In the genomic region with DNA sequence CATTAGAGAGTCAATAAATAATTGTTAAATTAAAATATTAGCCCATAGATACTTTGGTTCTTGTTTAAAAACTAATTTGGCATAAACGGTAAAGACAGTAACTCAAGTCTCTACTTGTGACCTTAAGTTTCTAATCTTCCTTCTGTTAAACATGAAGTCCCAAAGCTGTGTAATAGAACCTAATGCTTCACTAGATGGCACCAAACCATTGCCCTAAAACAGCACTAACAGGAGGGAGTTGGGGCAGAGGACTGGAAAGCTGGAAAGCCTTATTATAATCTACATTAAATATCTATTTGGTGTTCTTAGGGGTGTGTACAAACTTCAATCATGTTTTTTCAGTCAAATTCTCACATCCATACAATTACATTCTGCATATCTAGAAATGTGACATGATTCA, we compare ENCODE assay signal across 8 cellular contexts.
A peak's percentile ranks its signal among the peaks of the same experiment; 100 is the strongest.
DNase-seq lines count a peak whose midpoint lies in the region; ATAC-seq and TF ChIP-seq lines count a peak whose summit lies in the region.

No MANE protein-coding gene starts in this region.

- no peak overlapping the region for H3K9ac ChIP-seq in adipocyte (ENCODE audit: low read length)

- H3K36me3 ChIP-seq in adipocyte (ENCODE audit: control insufficient read depth, insufficient read depth, low read length, severe bottlenecking) (no peaks in the 10 kb centered on the region), left lung (no peaks in the 10 kb centered on the region), prostate gland (no peaks in the 10 kb centered on the region)

- TF ChIP-seq CTCF in left lung (IDR thresholded peaks at IDR 0.05), result peak; percentile 15 to 20
- TF ChIP-seq CTCF in prostate gland (IDR thresholded peaks at IDR 0.05), result peak in 1 of 4 experiments; percentile 7

- intact Hi-C loops in left lung (cut with DNase I) (no loop called here), prostate gland (cut with DNase I) (no loop called here)

- TF ChIP-seq POLR2A in prostate gland (IDR thresholded peaks at IDR 0.05), result no peak

- H3K9me3 ChIP-seq in adipocyte (ENCODE audit: control insufficient read depth, low read length) (no peaks in the 10 kb centered on the region), left lung (no peaks in the 10 kb centered on the region), prostate gland (no peaks in the 10 kb centered on the region)

- H3K4me1 ChIP-seq in adipocyte (ENCODE audit: control insufficient read depth, insufficient read depth, low read length) (no peaks in the 10 kb centered on the region), left lung (no peaks in the 10 kb centered on the region), prostate gland (replicated peaks) (no peaks in the 10 kb centered on the region)

- 30% methylated on average over 1 of the region's 1 CpG for WGBS in prostate gland

- ATAC-seq in GM18868 (IDR thresholded peaks at IDR 0.05; ENCODE audit: unreplicated experiment), result peak; percentile 52
- peak; percentile 90 for ATAC-seq in left lung
- ATAC-seq in activated CD4-positive, CD25-positive, alpha-beta regulatory T cell treated with anti-CD3 and anti-CD28 coated beads, Interleukin-2, amount 50 U/mL, for 24 hours, result no peak

- DNase-seq in NCI-H1092 treated with DMSO at 0.1 percent for 48 hours (lab: John Stamatoyannopoulos, UW) (peak; percentile 33), adipocyte (ENCODE audit: low read depth) (peak; percentile 40), left lung (no peak), T1000 (lab: John Stamatoyannopoulos, UW) (no peak), prostate gland (ENCODE audit: low spot score) (no peak)
- no peak for DNase-seq in activated CD4-positive, alpha-beta T cell treated with anti-CD3 and anti-CD28 coated beads for 4 hours

- no peak overlapping the region for H3K27ac ChIP-seq in left lung
- H3K27ac ChIP-seq in prostate gland, result no peak overlapping the region

- H3K27me3 ChIP-seq in adipocyte (replicated peaks; ENCODE audit: control insufficient read depth, insufficient read depth, low read length) (no peaks in the 10 kb centered on the region), left lung (no peaks in the 10 kb centered on the region), prostate gland (replicated peaks; ENCODE audit: insufficient read depth) (no peaks in the 10 kb centered on the region)

- H3K4me3 ChIP-seq in adipocyte (ENCODE audit: low read length) (no peak overlapping the region), left lung (no peak overlapping the region), prostate gland (no peak overlapping the region)

Comparison
In these comparisons a context has a peak if more than half of its experiments do, and no peak if none do; other contexts are left out.
1. ATAC-seq: peak in GM18868 (single experiment) and left lung (single experiment); none in activated CD4-positive, CD25-positive, alpha-beta regulatory T cell treated with anti-CD3 and anti-CD28 coated beads, Interleukin-2, amount 50 U/mL, for 24 hours (0 of 2).
2. DNase-seq: peak in NCI-H1092 treated with DMSO at 0.1 percent for 48 hours (single experiment) and adipocyte (single experiment); none in left lung (0 of 2), T1000 (single experiment), activated CD4-positive, alpha-beta T cell treated with anti-CD3 and anti-CD28 coated beads for 4 hours (0 of 2) and prostate gland (single experiment).